In genomic region chr15:101275018-101275417, GRCh38 we compare ENCODE assay signal across 13 cellular contexts. TPM values are rescaled to one million over a fixed set of nuclear protein-coding genes. Genes with fewer than 3 reads are reported as not detected.
DNase-seq lines count a peak whose midpoint lies in the region; ATAC-seq, FAIRE-seq and TF ChIP-seq lines count a peak whose summit lies in the region.
"Had no signal": no experiment of that assay in that cellular context is flagged by ENCODE, and none has a peak within 500 bp of the region (broad histone marks: within the 10 kb centered on the region; RNA-seq: fewer than 3 reads in every experiment).

No MANE protein-coding gene starts in this region.

- intact Hi-C loops in GM12878 (cut with micrococcal nuclease; ENCODE audit: unreplicated experiment) (loop anchor here (5.0 kb wide), 1 partner anchor 377 kb away; the partner anchor contains the start of gene TM2D3), psoas muscle (cut with DNase I) (no loop called here)

- DNase-seq in GM13976 (ENCODE audit: low spot score) (peak; percentile 50), GM12878 (ENCODE audit: low read depth, low spot score) (peak; percentile 57), psoas muscle (no peak), MG63 (no peak), D341Med (ENCODE audit: low spot score) (no peak)
- DNase-seq: activated gamma-delta T cell; foreskin melanocyte; Peyer's patch; stimulated activated CD4-positive, alpha-beta T cell treated with anti-CD3 and anti-CD28 coated beads, Interleukin-4, amount 100 ng/mL, for 1 hour had no signal

- no peak overlapping the region; the same call in 1 of the 2 replicates for H3K9ac ChIP-seq in GM12878 (ENCODE audit: control insufficient read depth, insufficient read depth, low read length)
- H3K9ac ChIP-seq: parathyroid adenoma had no signal

- H3K27me3 ChIP-seq in GM12878 (replicated peaks in 1 of 2; ENCODE audit: control insufficient read depth in 2 of 2, insufficient read depth in 2 of 2, low read length in 1 of 2) (no peaks in the 10 kb centered on the region), psoas muscle (ENCODE audit: insufficient read depth in 3 of 3, low read length in 2 of 3) (no peaks in the 10 kb centered on the region), MG63 (no peaks in the 10 kb centered on the region)
- H3K27me3 ChIP-seq: Peyer's patch had no signal

- peak; percentile 91 for FAIRE-seq in GM12878 (lab: Jason Lieb, UNC)

- BruUV-seq in GM12878 (replicated peaks; lab: Mats Ljungman, UMichigan): TSS peak; percentile 35

- POLR2A ChIA-PET in GM12878 (lab: Charles Lee): interaction anchor here (2.1 to 2.7 kb wide), 4 partner anchors 9 to 20 kb away, joined by 7 to 21 read pairs (median 8); partner anchors contain the start of gene SNRPA1

- H4K20me1 ChIP-seq in GM12878 (ENCODE audit: control insufficient read depth, insufficient read depth): no peaks in the 10 kb centered on the region

- in situ Hi-C loops in GM13976 (cut with MboI; ENCODE audit: low sequenced_read_pairs, unreplicated experiment) (no loop called here), GM12878 (cut with MboI) (no loop called here)

- SMC1A ChIA-PET in GM12878 (lab: Charles Lee; ENCODE audit: uncharacterized antibody, unreplicated experiment): interaction anchor here (0.6 to 4.8 kb wide), 14 partner anchors 11 to 367 kb away, joined by 3 to 41 read pairs (median 4); partner anchors contain the start of gene SNRPA1

- peak; percentile 37 to 47; a peak in 2 of 4 replicates for TF ChIP-seq EP300 in GM12878 (IDR thresholded peaks at IDR 0.05; ENCODE audit: borderline replicate concordance in 1 of 2, control insufficient read depth in 1 of 2, low read depth in 2 of 2, low read length in 2 of 2)

- H3K4me1 ChIP-seq in GM12878 (ENCODE audit: control insufficient read depth, insufficient read depth, low read length): peaks cover 10% of the 10 kb centered on the region
- H3K4me1 ChIP-seq in psoas muscle: peaks cover 43% of the 10 kb centered on the region
- H3K4me1 ChIP-seq: parathyroid adenoma had no signal

- H3K4me2 ChIP-seq in GM12878 (ENCODE audit: control insufficient read depth, insufficient read depth): peak overlapping the region; percentile 46

- H3K4me3 ChIP-seq in GM12878 (peak overlapping the region; percentile 98; the same call in 1 of the 2 replicates), psoas muscle (no peak overlapping the region), MG63 (no peak overlapping the region)

- no peak for TF ChIP-seq POLR2A in GM12878 (IDR thresholded peaks at IDR 0.05; ENCODE audit: low read depth, low read length)

- WGBS in GM12878 (ENCODE audit: insufficient coverage, insufficient replicate concordance, low lambda C conversion rate, missing lambda C conversion rate): 2% methylated on average over 5 of the region's 5 CpGs
- WGBS in psoas muscle, 3 donors: 83 to 90% (median 86%) methylated on average over 5 of the region's 5 CpGs

- H3K79me2 ChIP-seq in GM12878 (ENCODE audit: control insufficient read depth, insufficient read depth, low read length): peaks cover 22% of the 10 kb centered on the region
- H3K79me2 ChIP-seq: parathyroid adenoma had no signal

- H3K27ac ChIP-seq in GM12878 (ENCODE audit: control insufficient read depth, insufficient read depth) (peak overlapping the region; percentile 71; the same call in 1 of the 2 replicates), psoas muscle (no peak overlapping the region)
- H3K27ac ChIP-seq: coronary artery, parathyroid adenoma, Peyer's patch had no signal

- H2AFZ ChIP-seq in GM12878 (ENCODE audit: control insufficient read depth, low read depth, low read length): no peak overlapping the region
- H2AFZ ChIP-seq: parathyroid adenoma had no signal

- RAD21 ChIA-PET in GM12878 (lab: Charles Lee; ENCODE audit: unreplicated experiment): interaction anchor here (1.0 to 4.2 kb wide), 9 partner anchors 13 to 378 kb away, joined by 3 to 28 read pairs (median 5); partner anchors contain the start of gene SNRPA1

- no peaks in the 10 kb centered on the region for H3K9me3 ChIP-seq in GM12878 (replicated peaks; ENCODE audit: control insufficient read depth, insufficient read depth, low read length)
- no peaks in the 10 kb centered on the region for H3K9me3 ChIP-seq in psoas muscle
- no peaks in the 10 kb centered on the region for H3K9me3 ChIP-seq in MG63
- H3K9me3 ChIP-seq: Peyer's patch had no signal

- ATAC-seq in GM19463 (IDR thresholded peaks at IDR 0.05; ENCODE audit: unreplicated experiment) (peak; percentile 36), HG03378 (IDR thresholded peaks at IDR 0.05; ENCODE audit: unreplicated experiment) (peak; percentile 55), GM12878 (peak; percentile 50), psoas muscle (no peak)

- TF ChIP-seq CTCF in GM13976 (IDR thresholded peaks at IDR 0.05; ENCODE audit: borderline replicate concordance, control extremely low read depth, extremely low read depth, insufficient read depth, missing control alignments) (no peak), GM12878 (IDR thresholded peaks at IDR 0.05 in 2 of 3, conservative IDR thresholded peaks at IDR 0.05 in 1 of 3; ENCODE audit: control insufficient read depth in 2 of 3, extremely low read depth in 1 of 3, insufficient read depth in 1 of 3, low read depth in 3 of 3, low read length in 3 of 3) (no peak), psoas muscle (IDR thresholded peaks at IDR 0.05) (no peak)

- TF ChIP-seq RAD21 in GM12878 (IDR thresholded peaks at IDR 0.05; ENCODE audit: insufficient read depth, low read depth, low read length): no peak

- H3K36me3 ChIP-seq in GM12878 (ENCODE audit: control insufficient read depth in 2 of 2, insufficient read depth in 2 of 2, low read length in 1 of 2) (peaks cover 17 to 29% of the 10 kb centered on the region in 2 experiments), psoas muscle (ENCODE audit: insufficient read depth in 1 of 2, low read depth in 1 of 2) (peaks cover 23 to 70% of the 10 kb centered on the region in 2 donors), MG63 (peaks cover 67% of the 10 kb centered on the region)

- CTCF ChIA-PET in GM12878 (lab: Yijun Ruan, JAX): interaction anchor here (0.7 to 5.0 kb wide), 16 partner anchors 8 to 402 kb away, joined by 3 to 52 read pairs (median 4); partner anchors contain the start of gene SNRPA1

RNA-seq across cellular contexts. Expression of gene SELENOS, which starts 2.3 kb away (rescaled TPM):
- total RNA-seq in GM12878 (2013; cell fraction: nucleolus; rRNA removed): 50.5 and 66.2 TPM in 2 replicates
- total RNA-seq in GM12878 (2014; rRNA removed) (30.7 and 36.4 TPM in 2 replicates), GM12878 (2014; rRNA removed; fragmentation: Illumina TruSeq; extraction: Trizol) (35.7 and 37.8 TPM in 2 replicates), GM12878 (2021) (29.0 and 33.4 TPM in 2 replicates), psoas muscle (10 to 100 TPM; 25.7 to 98.9 (median 50.4) TPM)
- 37.2 TPM for polyA plus RNA-seq in GM12878 (2011; ENCODE audit: low read depth)
- polyA plus RNA-seq in GM12878 (2011; rRNA removed) (62.9 and 73.8 TPM in 2 replicates), GM12878 (2014; fragmentation: Illumina TruSeq; extraction: Trizol) (34.9 and 35.8 TPM in 2 replicates), GM12878 (2014; fragmentation: Nextera tagmentation; extraction: Ambion mirVana) (10 to 100 TPM; 25.8 to 36.7 TPM), GM12878 (2014; rRNA removed) (39.4 and 48.7 TPM in 2 replicates), GM12878 (2016; fragmentation: Nextera tagmentation; extraction: Ambion mirVana) (10 to 100 TPM; 87.9 to 90.1 TPM), psoas muscle (100 to 1,000 TPM; 137 to 201 (median 156) TPM)
- polyA plus RNA-seq in GM12878 (2011; cell fraction: cytosol; rRNA removed): 43.7 and 45.0 TPM in 2 replicates
- 30.2 and 33.3 TPM in 2 replicates for polyA plus RNA-seq in GM12878 (2011; cell fraction: nucleus; rRNA removed)
- 42.4 and 44.3 TPM in 2 replicates for polyA plus RNA-seq in GM12878 (2012)
- 27.9 and 31.7 TPM in 2 replicates for polyA minus RNA-seq in GM12878 (2011; rRNA and poly(A)+ RNA removed)
- polyA minus RNA-seq in GM12878 (2011; cell fraction: cytosol; rRNA and poly(A)+ RNA removed): 7.9 and 8.7 TPM in 2 replicates
- 25.0 and 38.4 TPM in 2 replicates for polyA minus RNA-seq in GM12878 (2011; cell fraction: nucleus; rRNA and poly(A)+ RNA removed)
- 131 and 133 TPM in 2 replicates for total RNA-seq in MG63 (2014; rRNA removed; shearing (Covaris generic); ENCODE audit: low replicate concordance)

RNA-seq across cellular contexts. Expression of gene SNRPA1, which starts 20.0 kb away (rescaled TPM):
- total RNA-seq in GM12878 (2013; cell fraction: nucleolus; rRNA removed): 112 TPM in 2 replicates
- total RNA-seq in GM12878 (2014; rRNA removed): 88.4 and 95.1 TPM in 2 replicates
- total RNA-seq in GM12878 (2014; rRNA removed; fragmentation: Illumina TruSeq; extraction: Trizol): 54.3 and 59.9 TPM in 2 replicates
- total RNA-seq in GM12878 (2021): 117 and 126 TPM in 2 replicates
- 149 TPM for polyA plus RNA-seq in GM12878 (2011; ENCODE audit: low read depth)
- 267 and 344 TPM in 2 replicates for polyA plus RNA-seq in GM12878 (2011; rRNA removed)
- polyA plus RNA-seq in GM12878 (2011; cell fraction: cytosol; rRNA removed): 146 and 176 TPM in 2 replicates
- polyA plus RNA-seq in GM12878 (2011; cell fraction: nucleus; rRNA removed): 172 and 183 TPM in 2 replicates
- polyA plus RNA-seq in GM12878 (2012): 111 and 176 TPM in 2 replicates
- 138 and 154 TPM in 2 replicates for polyA plus RNA-seq in GM12878 (2014; fragmentation: Illumina TruSeq; extraction: Trizol)
- polyA plus RNA-seq in GM12878 (2014; fragmentation: Nextera tagmentation; extraction: Ambion mirVana): 100 to 1,000 TPM; 174 to 238 TPM
- 123 and 149 TPM in 2 replicates for polyA plus RNA-seq in GM12878 (2014; rRNA removed)
- 100 to 1,000 TPM; 240 to 258 TPM for polyA plus RNA-seq in GM12878 (2016; fragmentation: Nextera tagmentation; extraction: Ambion mirVana)
- polyA minus RNA-seq in GM12878 (2011; rRNA and poly(A)+ RNA removed): 55.1 and 81.8 TPM in 2 replicates
- 42.9 and 46.5 TPM in 2 replicates for polyA minus RNA-seq in GM12878 (2011; cell fraction: cytosol; rRNA and poly(A)+ RNA removed)
- polyA minus RNA-seq in GM12878 (2011; cell fraction: nucleus; rRNA and poly(A)+ RNA removed): 27.8 and 38.6 TPM in 2 replicates
- total RNA-seq in psoas muscle: 10 to 100 TPM; 14.8 to 42.3 (median 28.0) TPM
- polyA plus RNA-seq in psoas muscle: 100 to 1,000 TPM in 1 of 3 donors, 10 to 100 TPM in 2; 34.9 to 126 (median 73.6) TPM
- total RNA-seq in MG63 (2014; rRNA removed; shearing (Covaris generic); ENCODE audit: low replicate concordance): 134 and 190 TPM in 2 replicates

RNA-seq across cellular contexts. Expression of gene CHSY1, which starts 23.2 kb away (rescaled TPM):
- 82.5 and 96.0 TPM in 2 replicates for total RNA-seq in GM12878 (2013; cell fraction: nucleolus; rRNA removed)
- total RNA-seq in GM12878 (2014; rRNA removed): 9.8 and 11.1 TPM in 2 replicates
- 14.2 and 14.7 TPM in 2 replicates for total RNA-seq in GM12878 (2014; rRNA removed; fragmentation: Illumina TruSeq; extraction: Trizol)
- total RNA-seq in GM12878 (2021): 17.5 and 17.8 TPM in 2 replicates
- polyA plus RNA-seq in GM12878 (2011; ENCODE audit: low read depth): 7.5 TPM
- polyA plus RNA-seq in GM12878 (2011; rRNA removed): 31.2 and 41.1 TPM in 2 replicates
- polyA plus RNA-seq in GM12878 (2011; cell fraction: cytosol; rRNA removed): 17.9 and 23.9 TPM in 2 replicates
- polyA plus RNA-seq in GM12878 (2011; cell fraction: nucleus; rRNA removed): 19.2 and 19.8 TPM in 2 replicates
- polyA plus RNA-seq in GM12878 (2012): 7.4 and 12.5 TPM in 2 replicates
- polyA plus RNA-seq in GM12878 (2014; fragmentation: Illumina TruSeq; extraction: Trizol): 16.1 and 18.9 TPM in 2 replicates
- 10 to 100 TPM in 1 of 2 experiments, 1 to 10 TPM in 1; 5.1 to 10.0 TPM for polyA plus RNA-seq in GM12878 (2014; fragmentation: Nextera tagmentation; extraction: Ambion mirVana)
- 10.8 and 11.0 TPM in 2 replicates for polyA plus RNA-seq in GM12878 (2014; rRNA removed)
- 1 to 10 TPM; 1.4 to 1.8 TPM for polyA plus RNA-seq in GM12878 (2016; fragmentation: Nextera tagmentation; extraction: Ambion mirVana)
- 36.3 and 39.7 TPM in 2 replicates for polyA minus RNA-seq in GM12878 (2011; rRNA and poly(A)+ RNA removed)
- polyA minus RNA-seq in GM12878 (2011; cell fraction: cytosol; rRNA and poly(A)+ RNA removed): 14.3 and 16.0 TPM in 2 replicates
- polyA minus RNA-seq in GM12878 (2011; cell fraction: nucleus; rRNA and poly(A)+ RNA removed): 13.2 and 20.8 TPM in 2 replicates
- 10 to 100 TPM in 2 of 4 donors, 1 to 10 TPM in 2; 6.7 to 11.4 (median 8.5) TPM for total RNA-seq in psoas muscle
- 1 to 10 TPM; 2.9 to 5.0 (median 4.4) TPM for polyA plus RNA-seq in psoas muscle
- total RNA-seq in MG63 (2014; rRNA removed; shearing (Covaris generic); ENCODE audit: low replicate concordance): 9.5 and 11.0 TPM in 2 replicates

Comparison
In these comparisons a context has a peak if more than half of its experiments do, and no peak if none do; other contexts are left out.
1. DNase-seq: peak in GM13976 (single experiment) and GM12878 (single experiment); none in psoas muscle (0 of 2), MG63 (single experiment) and D341Med (single experiment).
2. ATAC-seq: peak in GM19463 (single experiment), HG03378 (single experiment) and GM12878 (single experiment); none in psoas muscle (0 of 4).